Comparison of ENCODE assay signal across 9 cellular contexts in genomic region chr18:35267161-35267651, GRCh38. TPM values are rescaled to one million over a fixed set of nuclear protein-coding genes. Genes with fewer than 3 reads are reported as not detected.
DNase-seq lines count a peak whose midpoint lies in the region; ATAC-seq and TF ChIP-seq lines count a peak whose summit lies in the region.
"Had no signal": no experiment of that assay in that cellular context is flagged by ENCODE, and none has a peak within 500 bp of the region (broad histone marks: within the 10 kb centered on the region; RNA-seq: fewer than 3 reads in every experiment).

No MANE protein-coding gene starts in this region.

- peak; percentile 55 for ATAC-seq in GM18873 (IDR thresholded peaks at IDR 0.05; ENCODE audit: low FRiP score, unreplicated experiment)
- ATAC-seq in HG03558 (IDR thresholded peaks at IDR 0.05; ENCODE audit: extremely low read depth, unreplicated experiment), result peak; percentile 65
- peak; percentile 97 for ATAC-seq in left lung

- intact Hi-C loops in left lung (cut with DNase I), result no loop called here

- peaks cover 0 to 16% of the 10 kb centered on the region in 2 donors for H3K9me3 ChIP-seq in left lung

- H3K36me3 ChIP-seq in left lung, result peaks cover 0 to 11% of the 10 kb centered on the region in 2 donors
- H3K36me3 ChIP-seq: SJSA1 had no signal

- no peaks in the 10 kb centered on the region for H3K27me3 ChIP-seq in left lung
- H3K27me3 ChIP-seq: SJSA1 had no signal

- H3K4me1 ChIP-seq in left lung, result peaks cover 0 to 4% of the 10 kb centered on the region in 2 donors
- H3K4me1 ChIP-seq: SJSA1 had no signal

- no peak for TF ChIP-seq CTCF in left lung (IDR thresholded peaks at IDR 0.05)

- peak overlapping the region; percentile 58 to 71 for H3K4me3 ChIP-seq in left lung
- H3K4me3 ChIP-seq: SJSA1 had no signal

- peak overlapping the region; percentile 70 to 80 for H3K27ac ChIP-seq in left lung
- H3K27ac ChIP-seq: SJSA1 had no signal

- DNase-seq in activated CD4-positive, alpha-beta T cell treated with anti-CD3 and anti-CD28 coated beads for 4 hours, result peak; percentile 67 to 68
- DNase-seq in cerebellum (ENCODE audit: low spot score) (peak; percentile 82), left lung (peak; percentile 73 to 89), RKO (ENCODE audit: low spot score) (no peak), SW 1271 (lab: John Stamatoyannopoulos, UW) (no peak)
- DNase-seq in stimulated activated CD8-positive, alpha-beta memory T cell treated with anti-CD3 and anti-CD28 coated beads, Interleukin-12 subunit alpha, Interleukin-12 subunit beta, amount 100 ng/mL, for 1 hour (ENCODE audit: low read depth), result peak; percentile 56

RNA-seq across cellular contexts. Expression of gene ZSCAN30, which starts 22.8 kb away (rescaled TPM):
- total RNA-seq in cerebellum (27.8 TPM), left lung (10 to 100 TPM; 15.0 to 16.1 TPM)

RNA-seq across cellular contexts. Expression of gene ZNF397, which starts 26.4 kb away (rescaled TPM):
- total RNA-seq in cerebellum (56.8 TPM), left lung (10 to 100 TPM; 22.9 to 26.0 TPM)

Comparison
In these comparisons a context has a peak if more than half of its experiments do, and no peak if none do; other contexts are left out.
1. DNase-seq: peak in activated CD4-positive, alpha-beta T cell treated with anti-CD3 and anti-CD28 coated beads for 4 hours (2 of 2), cerebellum (single experiment), left lung (2 of 2) and stimulated activated CD8-positive, alpha-beta memory T cell treated with anti-CD3 and anti-CD28 coated beads, Interleukin-12 subunit alpha, Interleukin-12 subunit beta, amount 100 ng/mL, for 1 hour (single experiment); none in RKO (single experiment) and SW 1271 (0 of 2).
2. Peak in every context shown above with its lines, with median percentiles within 50 percentile points of each other: ATAC-seq.